Comparison of ENCODE assay signal across 14 cellular contexts in the genomic region with DNA sequence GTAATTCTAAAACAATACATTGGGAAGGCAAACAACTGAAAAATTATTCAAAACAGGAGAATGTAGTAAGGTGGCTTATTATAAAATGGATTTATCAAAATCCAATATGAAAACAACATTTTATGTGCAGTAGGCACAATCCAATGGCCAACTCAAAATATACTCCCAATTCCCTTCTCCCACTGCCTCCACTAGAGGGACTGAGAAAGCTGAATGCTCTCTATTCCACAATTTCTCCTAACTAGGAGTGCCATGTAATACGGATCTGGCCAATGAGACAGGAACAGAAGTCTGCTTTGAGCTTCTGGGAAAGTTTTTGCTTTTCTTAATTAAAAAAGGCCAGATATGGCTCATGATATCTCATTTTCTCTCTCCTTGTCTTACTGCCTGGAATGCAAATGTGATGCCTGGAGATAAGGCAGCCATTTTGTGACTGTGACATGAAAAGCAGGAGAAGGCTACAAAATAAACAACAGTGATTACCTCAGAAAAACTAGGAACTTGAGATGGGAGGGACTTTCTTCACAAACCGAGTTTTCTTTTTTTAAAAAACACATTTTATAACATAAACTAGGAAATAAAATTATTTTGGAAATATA. TPM values are rescaled to one million over a fixed set of nuclear protein-coding genes. Genes with fewer than 3 reads are reported as not detected.
DNase-seq lines count a peak whose midpoint lies in the region; ATAC-seq and TF ChIP-seq lines count a peak whose summit lies in the region.
"Had no signal": no experiment of that assay in that cellular context is flagged by ENCODE, and none has a peak within 500 bp of the region (broad histone marks: within the 10 kb centered on the region; RNA-seq: fewer than 3 reads in every experiment).

No MANE protein-coding gene starts in this region.

- H3K27me3 Mint-ChIP-seq in MCF 10A (ENCODE audit: insufficient read depth, unreplicated experiment) (no peaks in the 10 kb centered on the region), type B pancreatic cell (no peaks in the 10 kb centered on the region)
- H3K27me3 Mint-ChIP-seq: activated CD4-positive, alpha-beta memory T cell treated with anti-CD3 and anti-CD28 coated beads, Interleukin-2, amount 10 ng/mL, durations not matched to agents 7 days and 5 days; activated naive CD8-positive, alpha-beta T cell treated with anti-CD3 and anti-CD28 coated beads for 36 hours; memory B cell had no signal

- TF ChIP-seq POLR2A in breast epithelium (IDR thresholded peaks at IDR 0.05), result no peak

- H3K27ac ChIP-seq in breast epithelium, result no peak overlapping the region

- no TSS peak for BruUV-seq in MCF 10A (replicated peaks; lab: Mats Ljungman, UMichigan)

- H3K9me3 ChIP-seq in breast epithelium, result no peaks in the 10 kb centered on the region

- POLR2A ChIA-PET in MCF 10A (lab: Yijun Ruan, JAX), result interaction anchor here (0.6 to 1.5 kb wide), 4 partner anchors 10 to 56 kb away, joined by 3 to 6 read pairs (median 3); no protein-coding TSS in a partner anchor

- H3K4me1 Mint-ChIP-seq in MCF 10A (ENCODE audit: insufficient read depth, unreplicated experiment) (peaks cover 13% of the 10 kb centered on the region), type B pancreatic cell (ENCODE audit: unreplicated experiment) (peaks cover 4% of the 10 kb centered on the region)
- H3K4me1 Mint-ChIP-seq: activated CD4-positive, alpha-beta memory T cell treated with anti-CD3 and anti-CD28 coated beads, Interleukin-2, amount 10 ng/mL, durations not matched to agents 7 days and 5 days; activated naive CD8-positive, alpha-beta T cell treated with anti-CD3 and anti-CD28 coated beads for 36 hours had no signal

- H3K27ac Mint-ChIP-seq in MCF 10A (ENCODE audit: low read depth, unreplicated experiment) (no peak overlapping the region), type B pancreatic cell (no peak overlapping the region)
- H3K27ac Mint-ChIP-seq: activated CD4-positive, alpha-beta memory T cell treated with anti-CD3 and anti-CD28 coated beads, Interleukin-2, amount 10 ng/mL, durations not matched to agents 7 days and 5 days; activated naive CD8-positive, alpha-beta T cell treated with anti-CD3 and anti-CD28 coated beads for 36 hours; memory B cell had no signal

- H3K4me3 ChIP-seq in breast epithelium (no peak overlapping the region), foreskin fibroblast (ENCODE audit: low read depth in 1 of 2, low read length in 2 of 2) (no peak overlapping the region)
- H3K4me3 ChIP-seq: GM12878 had no signal

- CTCF ChIA-PET in MCF 10A (lab: Yijun Ruan, JAX), result interaction anchor here (0.8 to 1.9 kb wide), 8 partner anchors 10 to 284 kb away, joined by 3 to 9 read pairs (median 5); no protein-coding TSS in a partner anchor

- no peaks in the 10 kb centered on the region for H3K36me3 ChIP-seq in breast epithelium

- DNase-seq in MCF 10A (ENCODE audit: unreplicated experiment), result peak; percentile 47
- DNase-seq in breast epithelium (ENCODE audit: low spot score in 2 of 2), result no peak
- peak in 1 of 2 donors; percentile 49 for DNase-seq in foreskin fibroblast
- DNase-seq in type B pancreatic cell (ENCODE audit: extremely low spot score, unreplicated experiment), result no peak
- no peak for DNase-seq in effector CD8-positive, alpha-beta T cell (lab: John Stamatoyannopoulos, UW)
- no peak for DNase-seq in stimulated activated CD4-positive, alpha-beta T cell treated with anti-CD3 and anti-CD28 coated beads, Interleukin-4, amount 100 ng/mL, for 24 hours
- DNase-seq in NCI-H1105 (lab: John Stamatoyannopoulos, UW), result no peak
- DNase-seq: activated CD4-positive, alpha-beta memory T cell treated with anti-CD3 and anti-CD28 coated beads, Interleukin-2, amount 10 ng/mL, durations not matched to agents 7 days and 5 days; activated naive CD8-positive, alpha-beta T cell treated with anti-CD3 and anti-CD28 coated beads for 36 hours; NCI-H1694 treated with DMSO at 0.1 percent for 48 hours; stimulated activated naive CD4-positive, alpha-beta T cell treated with Interleukin-2 at 50 U/mL for 16 hours had no signal

- H3K9me3 Mint-ChIP-seq in MCF 10A (ENCODE audit: unreplicated experiment) (no peaks in the 10 kb centered on the region), type B pancreatic cell (peaks cover 4% of the 10 kb centered on the region)
- H3K9me3 Mint-ChIP-seq: activated CD4-positive, alpha-beta memory T cell treated with anti-CD3 and anti-CD28 coated beads, Interleukin-2, amount 10 ng/mL, durations not matched to agents 7 days and 5 days; activated naive CD8-positive, alpha-beta T cell treated with anti-CD3 and anti-CD28 coated beads for 36 hours had no signal

- H3K36me3 Mint-ChIP-seq in MCF 10A (ENCODE audit: insufficient read depth, unreplicated experiment) (no peaks in the 10 kb centered on the region), type B pancreatic cell (peaks cover 18% of the 10 kb centered on the region)
- H3K36me3 Mint-ChIP-seq: activated naive CD8-positive, alpha-beta T cell treated with anti-CD3 and anti-CD28 coated beads for 36 hours had no signal

- TF ChIP-seq CTCF in MCF 10A (IDR thresholded peaks at IDR 0.05; ENCODE audit: unreplicated experiment), result peak; percentile 28
- TF ChIP-seq CTCF in breast epithelium (IDR thresholded peaks at IDR 0.05), result peak in 1 of 3 donors; percentile 12
- TF ChIP-seq CTCF in foreskin fibroblast (IDR thresholded peaks at IDR 0.05; ENCODE audit: low read depth, low read length), result peak; percentile 48
- peak; percentile 66 for TF ChIP-seq CTCF in type B pancreatic cell (conservative IDR thresholded peaks at IDR 0.05)

- H3K4me1 ChIP-seq in breast epithelium, result no peaks in the 10 kb centered on the region

- no peaks in the 10 kb centered on the region for H3K27me3 ChIP-seq in breast epithelium

- ATAC-seq in SK-N-SH treated with all-trans-retinoic acid at 6 μM for 48 hours, result peak; percentile 56; the same call in 1 of the 3 replicates
- ATAC-seq: GM12878 had no signal

- H3K4me3 Mint-ChIP-seq in MCF 10A (ENCODE audit: unreplicated experiment) (no peak overlapping the region), type B pancreatic cell (no peak overlapping the region)
- H3K4me3 Mint-ChIP-seq: activated CD4-positive, alpha-beta memory T cell treated with anti-CD3 and anti-CD28 coated beads, Interleukin-2, amount 10 ng/mL, durations not matched to agents 7 days and 5 days; activated naive CD8-positive, alpha-beta T cell treated with anti-CD3 and anti-CD28 coated beads for 36 hours; memory B cell had no signal

- intact Hi-C loops in MCF 10A (cut with micrococcal nuclease), result no loop called here
- intact Hi-C loops in breast epithelium (cut with DNase I; ENCODE audit: low total_unique reads), result no loop called here

TF ChIP-seq in SK-N-SH treated with all-trans-retinoic acid at 6 μM for 48 hours, 23 proteins besides CTCF, POLR2A, EP300 and RAD21 (continues in another document):
- TF ChIP-seq, protein P1, sequence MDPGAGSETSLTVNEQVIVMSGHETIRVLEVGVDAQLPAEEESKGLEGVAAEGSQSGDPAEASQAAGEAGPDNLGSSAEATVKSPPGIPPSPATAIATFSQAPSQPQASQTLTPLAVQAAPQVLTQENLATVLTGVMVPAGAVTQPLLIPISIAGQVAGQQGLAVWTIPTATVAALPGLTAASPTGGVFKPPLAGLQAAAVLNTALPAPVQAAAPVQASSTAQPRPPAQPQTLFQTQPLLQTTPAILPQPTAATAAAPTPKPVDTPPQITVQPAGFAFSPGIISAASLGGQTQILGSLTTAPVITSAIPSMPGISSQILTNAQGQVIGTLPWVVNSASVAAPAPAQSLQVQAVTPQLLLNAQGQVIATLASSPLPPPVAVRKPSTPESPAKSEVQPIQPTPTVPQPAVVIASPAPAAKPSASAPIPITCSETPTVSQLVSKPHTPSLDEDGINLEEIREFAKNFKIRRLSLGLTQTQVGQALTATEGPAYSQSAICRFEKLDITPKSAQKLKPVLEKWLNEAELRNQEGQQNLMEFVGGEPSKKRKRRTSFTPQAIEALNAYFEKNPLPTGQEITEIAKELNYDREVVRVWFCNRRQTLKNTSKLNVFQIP (CRISPR knock-in tag; IDR thresholded peaks at IDR 0.05; ENCODE audit: borderline replicate concordance, low read depth), result no peak
- TF ChIP-seq, protein P2, sequence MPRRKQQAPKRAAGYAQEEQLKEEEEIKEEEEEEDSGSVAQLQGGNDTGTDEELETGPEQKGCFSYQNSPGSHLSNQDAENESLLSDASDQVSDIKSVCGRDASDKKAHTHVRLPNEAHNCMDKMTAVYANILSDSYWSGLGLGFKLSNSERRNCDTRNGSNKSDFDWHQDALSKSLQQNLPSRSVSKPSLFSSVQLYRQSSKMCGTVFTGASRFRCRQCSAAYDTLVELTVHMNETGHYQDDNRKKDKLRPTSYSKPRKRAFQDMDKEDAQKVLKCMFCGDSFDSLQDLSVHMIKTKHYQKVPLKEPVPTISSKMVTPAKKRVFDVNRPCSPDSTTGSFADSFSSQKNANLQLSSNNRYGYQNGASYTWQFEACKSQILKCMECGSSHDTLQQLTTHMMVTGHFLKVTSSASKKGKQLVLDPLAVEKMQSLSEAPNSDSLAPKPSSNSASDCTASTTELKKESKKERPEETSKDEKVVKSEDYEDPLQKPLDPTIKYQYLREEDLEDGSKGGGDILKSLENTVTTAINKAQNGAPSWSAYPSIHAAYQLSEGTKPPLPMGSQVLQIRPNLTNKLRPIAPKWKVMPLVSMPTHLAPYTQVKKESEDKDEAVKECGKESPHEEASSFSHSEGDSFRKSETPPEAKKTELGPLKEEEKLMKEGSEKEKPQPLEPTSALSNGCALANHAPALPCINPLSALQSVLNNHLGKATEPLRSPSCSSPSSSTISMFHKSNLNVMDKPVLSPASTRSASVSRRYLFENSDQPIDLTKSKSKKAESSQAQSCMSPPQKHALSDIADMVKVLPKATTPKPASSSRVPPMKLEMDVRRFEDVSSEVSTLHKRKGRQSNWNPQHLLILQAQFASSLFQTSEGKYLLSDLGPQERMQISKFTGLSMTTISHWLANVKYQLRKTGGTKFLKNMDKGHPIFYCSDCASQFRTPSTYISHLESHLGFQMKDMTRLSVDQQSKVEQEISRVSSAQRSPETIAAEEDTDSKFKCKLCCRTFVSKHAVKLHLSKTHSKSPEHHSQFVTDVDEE (CRISPR knock-in tag; IDR thresholded peaks at IDR 0.05), result no peak
- TF ChIP-seq ISL1 (CRISPR knock-in tag; IDR thresholded peaks at IDR 0.05), result no peak
- no peak for TF ChIP-seq ZNF70 (CRISPR knock-in tag; IDR thresholded peaks at IDR 0.05)
- TF ChIP-seq SNAI2 (CRISPR knock-in tag; IDR thresholded peaks at IDR 0.05), result no peak
- TF ChIP-seq TOX (CRISPR knock-in tag; IDR thresholded peaks at IDR 0.05; ENCODE audit: borderline replicate concordance), result no peak
- no peak for TF ChIP-seq ARNTL (CRISPR knock-in tag; IDR thresholded peaks at IDR 0.05; ENCODE audit: borderline replicate concordance, low read depth)
- no peak for TF ChIP-seq CSDC2 (CRISPR knock-in tag; IDR thresholded peaks at IDR 0.05)

RNA-seq across cellular contexts. Expression of gene VGLL4, which starts 18.8 kb away (rescaled TPM):
- 31.3 and 31.7 TPM in 2 replicates for total RNA-seq in MCF 10A (2022)
- total RNA-seq in breast epithelium, result 10 to 100 TPM; 48.0 to 90.0 (median 68.5) TPM
- 78.5 and 111 TPM in 2 replicates for total RNA-seq in type B pancreatic cell (ENCODE audit: low replicate concordance)
